ENCODE assay signal across 13 cellular contexts in the genomic region with DNA sequence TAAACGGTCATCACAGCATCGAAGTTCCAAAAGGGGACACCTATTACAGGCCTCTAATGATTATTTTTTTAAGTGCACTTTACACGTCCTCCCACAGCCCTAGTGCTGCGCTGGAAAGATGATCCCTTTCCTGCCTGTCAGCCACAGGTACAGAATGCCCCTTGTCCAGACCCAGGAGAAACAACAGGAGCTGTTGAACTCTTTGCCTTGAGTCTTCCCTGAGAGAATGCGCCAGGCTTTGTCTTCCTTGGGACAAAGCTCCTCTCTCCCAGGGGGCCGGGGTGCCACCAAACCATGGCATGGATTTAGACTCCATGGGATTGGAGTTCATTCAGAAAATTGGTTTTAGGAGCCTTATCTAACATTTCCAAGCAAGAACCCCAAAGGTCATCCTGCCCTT.
DNase-seq lines count a peak whose midpoint lies in the region; TF ChIP-seq lines count a peak whose summit lies in the region.
"Had no signal": no experiment of that assay in that cellular context is flagged by ENCODE, and none has a peak within 500 bp of the region (broad histone marks: within the 10 kb centered on the region; RNA-seq: fewer than 3 reads in every experiment).

No MANE protein-coding gene starts in this region.

- H3K4me1 ChIP-seq in A673 (ENCODE audit: insufficient read depth, low read length, poor library complexity, severe bottlenecking): peaks cover 13% of the 10 kb centered on the region
- H3K4me1 ChIP-seq: body of pancreas had no signal

- in situ Hi-C loops in astrocyte of the spinal cord (cut with HindIII; ENCODE audit: low sequenced_read_pairs): no loop called here

- H3K27me3 ChIP-seq in A673 (replicated peaks; ENCODE audit: insufficient read depth, low read depth, low read length, poor library complexity): no peaks in the 10 kb centered on the region
- H3K27me3 ChIP-seq: body of pancreas had no signal

- peak; percentile 80 for DNase-seq in A673 (ENCODE audit: low spot score)
- peak; percentile 23 for DNase-seq in NCI-H128 (lab: John Stamatoyannopoulos, UW; ENCODE audit: unreplicated experiment)
- DNase-seq in astrocyte of the spinal cord (ENCODE audit: low read depth, low spot score): peak; percentile 56
- peak; percentile 11 for DNase-seq in medulla oblongata (ENCODE audit: extremely low spot score)
- DNase-seq in DMS79 treated with DMSO at 0.1 percent for 48 hours (lab: John Stamatoyannopoulos, UW): no peak
- no peak for DNase-seq in SHP77 treated with DMSO at 0.1 percent for 48 hours (lab: John Stamatoyannopoulos, UW)
- DNase-seq in GM20000 (ENCODE audit: low spot score): no peak
- no peak for DNase-seq in putamen (ENCODE audit: low spot score)
- DNase-seq: activated CD4-positive, alpha-beta T cell treated with anti-CD3 and anti-CD28 coated beads for 1 hour; body of pancreas; NCI-H1694 treated with DMSO at 0.1 percent for 48 hours; stimulated activated CD4-positive, alpha-beta T cell treated with anti-CD3 and anti-CD28 coated beads, Interleukin-2, amount 100 ng/mL, for 24 hours had no signal

- POLR2A ChIA-PET in A673 (lab: Charles Lee; ENCODE audit: low non-redundant PET): no interaction called here

- BruUV-seq in A673 (replicated peaks; lab: Mats Ljungman, UMichigan): no TSS peak

- H3K27ac ChIP-seq in A673 (ENCODE audit: low read depth, low read length, poor library complexity, severe bottlenecking): peak overlapping the region; percentile 70
- H3K27ac ChIP-seq: body of pancreas had no signal

- H3K36me3 ChIP-seq in A673 (ENCODE audit: insufficient read depth, low read length, poor library complexity, severe bottlenecking): no peaks in the 10 kb centered on the region

- H3K9me3 ChIP-seq in A673 (ENCODE audit: low read depth, low read length, poor library complexity, severe bottlenecking): no peaks in the 10 kb centered on the region
- H3K9me3 ChIP-seq: body of pancreas had no signal

- TF ChIP-seq CTCF in A673 (conservative IDR thresholded peaks at IDR 0.05; ENCODE audit: low read depth, low read length) (no peak), astrocyte of the spinal cord (IDR thresholded peaks at IDR 0.05; ENCODE audit: low read depth, low read length) (no peak), GM20000 (IDR thresholded peaks at IDR 0.05; ENCODE audit: extremely low read depth, missing control alignments) (no peak)

- CTCF ChIA-PET in A673 (lab: Charles Lee): interaction anchor here (0.6 kb wide), 1 partner anchor 319 kb away, joined by 4 read pairs; a partner anchor contains a TSS

- H3K4me3 ChIP-seq in A673 (ENCODE audit: low read depth, low read length, poor library complexity, severe bottlenecking) (peak overlapping the region; percentile 36), astrocyte of the spinal cord (ENCODE audit: low read depth, low read length) (no peak overlapping the region)
- H3K4me3 ChIP-seq: body of pancreas, lung had no signal

- intact Hi-C loops in A673 (cut with micrococcal nuclease; ENCODE audit: unreplicated experiment): loop anchor here (2.0 kb wide), 1 partner anchor 318 kb away; no protein-coding TSS in a partner anchor

Comparison
In these comparisons a context has a peak if more than half of its experiments do, and no peak if none do; other contexts are left out.
1. DNase-seq: peak in A673 (single experiment), NCI-H128 (single experiment), astrocyte of the spinal cord (single experiment) and medulla oblongata (single experiment); none in DMS79 treated with DMSO at 0.1 percent for 48 hours (single experiment), SHP77 treated with DMSO at 0.1 percent for 48 hours (single experiment), GM20000 (single experiment) and putamen (single experiment).